ENCODE assay signal across 1 cellular context in genomic region chr5:42621242-42621641, GRCh38.
TF ChIP-seq lines count a peak whose summit lies in the region.

No MANE protein-coding gene starts in this region.

TF ChIP-seq in HEK293, 187 proteins besides CTCF, POLR2A, EP300 and RAD21 (continued from another document):
- TF ChIP-seq, protein P1, sequence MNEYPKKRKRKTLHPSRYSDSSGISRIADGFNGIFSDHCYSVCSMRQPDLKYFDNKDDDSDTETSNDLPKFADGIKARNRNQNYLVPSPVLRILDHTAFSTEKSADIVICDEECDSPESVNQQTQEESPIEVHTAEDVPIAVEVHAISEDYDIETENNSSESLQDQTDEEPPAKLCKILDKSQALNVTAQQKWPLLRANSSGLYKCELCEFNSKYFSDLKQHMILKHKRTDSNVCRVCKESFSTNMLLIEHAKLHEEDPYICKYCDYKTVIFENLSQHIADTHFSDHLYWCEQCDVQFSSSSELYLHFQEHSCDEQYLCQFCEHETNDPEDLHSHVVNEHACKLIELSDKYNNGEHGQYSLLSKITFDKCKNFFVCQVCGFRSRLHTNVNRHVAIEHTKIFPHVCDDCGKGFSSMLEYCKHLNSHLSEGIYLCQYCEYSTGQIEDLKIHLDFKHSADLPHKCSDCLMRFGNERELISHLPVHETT (tag by site-specific recombination; IDR thresholded peaks at IDR 0.05) = no peak
- no peak for TF ChIP-seq ZNF169 (tag by site-specific recombination; IDR thresholded peaks at IDR 0.05)
